34 cellular contexts compared by ENCODE assay signal in genomic region chr1:69657976-69658375, GRCh38.
"Had no signal": no experiment of that assay in that cellular context is flagged by ENCODE, and none has a peak within 500 bp of the region (broad histone marks: within the 10 kb centered on the region; RNA-seq: fewer than 3 reads in every experiment).

No MANE protein-coding gene starts in this region.

- H3K27ac Mint-ChIP-seq: activated B cell treated with CpG ODN at 0.5 μM for 24 hours; activated CD4-positive, alpha-beta memory T cell treated with anti-CD3 and anti-CD28 coated beads for 36 hours; activated CD4-positive, alpha-beta T cell treated with anti-CD3 and anti-CD28 coated beads, Interleukin-2, amount 10 ng/mL, durations not matched to agents 24 days and 14 days; activated naive CD4-positive, alpha-beta T cell treated with anti-CD3 and anti-CD28 coated beads, Interleukin-2, amount 10 ng/mL, durations not matched to agents 7 days and 5 days; activated naive CD8-positive, alpha-beta T cell; activated T-helper 2 cell treated with anti-CD3 and anti-CD28 coated beads, Interferon-gamma antibody, Interleukin-2, Interleukin-4, amounts not matched to agents 10 μg/mL and 5 μg/mL and 100 μg/mL, durations not matched to agents 14 hours and 24 hours and 36 hours; dendritic cell treated with granulocyte-macrophage colony-stimulating factor and Interleukin-4, amounts not matched to agents 40 ng/mL and 50 ng/mL, for 4 days; endodermal cell; T-helper 17 cell had no signal

- H3K9me3 ChIP-seq: adrenal gland, body of pancreas, gastrocnemius medialis, heart left ventricle had no signal

- H3K4me3 ChIP-seq: adrenal gland, body of pancreas, cardiac muscle cell, coronary artery, dorsolateral prefrontal cortex, gastrocnemius medialis, heart left ventricle had no signal

- H3K36me3 ChIP-seq: adrenal gland, cardiac muscle cell, gastrocnemius medialis, heart left ventricle, WERI-Rb-1 had no signal

- H3K4me1 Mint-ChIP-seq: activated B cell treated with CpG ODN at 0.5 μM for 24 hours, T-helper 17 cell had no signal

- H3K4me3 Mint-ChIP-seq: activated B cell treated with CpG ODN at 0.5 μM for 24 hours; activated CD4-positive, alpha-beta memory T cell treated with anti-CD3 and anti-CD28 coated beads for 36 hours; activated CD4-positive, alpha-beta T cell treated with anti-CD3 and anti-CD28 coated beads, Interleukin-2, amount 10 ng/mL, durations not matched to agents 24 days and 14 days; activated naive CD4-positive, alpha-beta T cell treated with anti-CD3 and anti-CD28 coated beads, Interleukin-2, amount 10 ng/mL, durations not matched to agents 7 days and 5 days; activated naive CD8-positive, alpha-beta T cell; activated T-cell treated with anti-CD3 and anti-CD28 coated beads, Interleukin-2, amount 50 U/mL, for 4 hours; activated T-helper 1 cell treated with anti-CD3 and anti-CD28 coated beads, Interleukin-12 subunit alpha, Interleukin-12 subunit beta, Interleukin-2, Interleukin-4 antibody, amounts not matched to agents 30 ng/mL and 10 ng/mL and 1 ng/mL, durations not matched to agents 14 hours and 24 hours and 36 hours; dendritic cell treated with granulocyte-macrophage colony-stimulating factor and Interleukin-4, amounts not matched to agents 40 ng/mL and 50 ng/mL, for 4 days; endodermal cell; T-helper 17 cell; T-helper 2 cell treated with Interferon-gamma antibody and Interleukin-4, amounts not matched to agents 5 μg/mL and 100 μg/mL, for 36 hours had no signal

- H3K4me1 ChIP-seq: adrenal gland, body of pancreas, foreskin keratinocyte, gastrocnemius medialis, heart left ventricle had no signal

- H3K27ac ChIP-seq: adrenal gland, body of pancreas, cardiac muscle cell, coronary artery, foreskin keratinocyte, gastrocnemius medialis, heart left ventricle, WERI-Rb-1 had no signal

- H3K9me3 Mint-ChIP-seq: activated B cell treated with CpG ODN at 0.5 μM for 24 hours; activated CD4-positive, alpha-beta T cell treated with anti-CD3 and anti-CD28 coated beads, Interleukin-2, amount 10 ng/mL, durations not matched to agents 24 days and 14 days; activated naive CD4-positive, alpha-beta T cell treated with anti-CD3 and anti-CD28 coated beads, Interleukin-2, amount 10 ng/mL, durations not matched to agents 7 days and 5 days; activated T-helper 1 cell treated with anti-CD3 and anti-CD28 coated beads, Interleukin-12 subunit alpha, Interleukin-12 subunit beta, Interleukin-2, Interleukin-4 antibody, amounts not matched to agents 30 ng/mL and 10 ng/mL and 1 ng/mL, durations not matched to agents 14 hours and 24 hours and 36 hours; activated T-helper 2 cell treated with anti-CD3 and anti-CD28 coated beads, Interferon-gamma antibody, Interleukin-2, Interleukin-4, amounts not matched to agents 10 μg/mL and 5 μg/mL and 100 μg/mL, durations not matched to agents 14 hours and 24 hours and 36 hours; dendritic cell treated with granulocyte-macrophage colony-stimulating factor and Interleukin-4, amounts not matched to agents 40 ng/mL and 50 ng/mL, for 4 days; endodermal cell; T-helper 2 cell treated with Interferon-gamma antibody and Interleukin-4, amounts not matched to agents 5 μg/mL and 100 μg/mL, for 36 hours had no signal

- DNase-seq: activated B cell treated with CpG ODN at 0.5 μM for 24 hours; activated CD4-positive, alpha-beta memory T cell treated with anti-CD3 and anti-CD28 coated beads for 36 hours; activated CD4-positive, alpha-beta T cell treated with anti-CD3 and anti-CD28 coated beads, Interleukin-2, amount 10 ng/mL, durations not matched to agents 24 days and 14 days; activated CD8-positive, alpha-beta memory T cell treated with anti-CD3 and anti-CD28 coated beads, Interleukin-2, amount 50 U/mL, for 48 hours; activated effector memory CD4-positive, alpha-beta T cell treated with anti-CD3 and anti-CD28 coated beads, Interleukin-2, amount 50 U/mL, for 16 hours; activated naive CD4-positive, alpha-beta T cell treated with anti-CD3 and anti-CD28 coated beads, Interleukin-2, amount 10 ng/mL, durations not matched to agents 7 days and 5 days; activated T-cell treated with anti-CD3 and anti-CD28 coated beads for 4 hours; activated T-cell treated with anti-CD3 and anti-CD28 coated beads, Interleukin-2, amount 50 U/mL, for 4 hours; adrenal gland; amygdala; aorta; body of pancreas; central memory CD4-positive, alpha-beta T cell; cerebellar nuclear complex; dorsolateral prefrontal cortex; effector memory CD4-positive, alpha-beta T cell; endodermal cell; foreskin keratinocyte; gastrocnemius medialis; glutamatergic neuron; heart left ventricle; T-helper 1 cell; T-helper 17 cell; T1000; WERI-Rb-1 had no signal

- H3K27me3 ChIP-seq: adrenal gland, body of pancreas, cardiac muscle cell, dorsolateral prefrontal cortex, foreskin keratinocyte, gastrocnemius medialis, heart left ventricle had no signal

- H3K36me3 Mint-ChIP-seq: activated CD4-positive, alpha-beta memory T cell treated with anti-CD3 and anti-CD28 coated beads for 36 hours; activated naive CD4-positive, alpha-beta T cell treated with anti-CD3 and anti-CD28 coated beads, Interleukin-2, amount 10 ng/mL, durations not matched to agents 7 days and 5 days; activated naive CD8-positive, alpha-beta T cell had no signal

- ATAC-seq: activated CD4-positive, CD25-positive, alpha-beta regulatory T cell treated with anti-CD3 and anti-CD28 coated beads, Interleukin-2, amount 50 U/mL, for 24 hours; activated T-cell treated with anti-CD3 and anti-CD28 coated beads, Interleukin-2, amount 50 U/mL, for 4 hours; body of pancreas; esophagus mucosa; foreskin keratinocyte; gastrocnemius medialis; heart left ventricle; T-helper 17 cell had no signal

- H3K27me3 Mint-ChIP-seq: activated B cell treated with CpG ODN at 0.5 μM for 24 hours; activated CD4-positive, alpha-beta memory T cell treated with anti-CD3 and anti-CD28 coated beads for 36 hours; activated CD4-positive, alpha-beta T cell treated with anti-CD3 and anti-CD28 coated beads, Interleukin-2, amount 10 ng/mL, durations not matched to agents 24 days and 14 days; activated naive CD4-positive, alpha-beta T cell treated with anti-CD3 and anti-CD28 coated beads, Interleukin-2, amount 10 ng/mL, durations not matched to agents 7 days and 5 days; activated naive CD8-positive, alpha-beta T cell; dendritic cell treated with granulocyte-macrophage colony-stimulating factor and Interleukin-4, amounts not matched to agents 40 ng/mL and 50 ng/mL, for 4 days; T-helper 17 cell had no signal
